10 cellular contexts compared by ENCODE assay signal in genomic region chr9:92664394-92665152, GRCh38. TPM values are rescaled to one million over a fixed set of nuclear protein-coding genes. Genes with fewer than 3 reads are reported as not detected.
DNase-seq lines count a peak whose midpoint lies in the region; ATAC-seq and TF ChIP-seq lines count a peak whose summit lies in the region.
"Had no signal": no experiment of that assay in that cellular context is flagged by ENCODE, and none has a peak within 500 bp of the region (broad histone marks: within the 10 kb centered on the region; RNA-seq: fewer than 3 reads in every experiment).

No MANE protein-coding gene starts in this region.

- TF ChIP-seq CTCF in left ventricle myocardium inferior (IDR thresholded peaks at IDR 0.05; ENCODE audit: borderline replicate concordance) (no peak), OCI-LY1 (IDR thresholded peaks at IDR 0.05; ENCODE audit: low read length) (no peak), endodermal cell (conservative IDR thresholded peaks at IDR 0.05) (no peak), suprapubic skin (IDR thresholded peaks at IDR 0.05) (no peak), lower lobe of right lung (IDR thresholded peaks at IDR 0.05) (no peak)

- TF ChIP-seq EP300 in suprapubic skin (IDR thresholded peaks at IDR 0.05) = no peak

- H3K27ac Mint-ChIP-seq in endodermal cell = no peak overlapping the region

- no peaks in the 10 kb centered on the region for H4K20me1 ChIP-seq in OCI-LY1 (ENCODE audit: insufficient read depth, low read length)

- 83 to 88% methylated on average over 7 to 13 of the region's 13 CpGs for WGBS in endodermal cell (ENCODE audit: insufficient coverage in 1 of 2, insufficient read length in 1 of 2), 2 experiments
- 55% methylated on average over 7 of the region's 13 CpGs for WGBS in suprapubic skin

- H3K4me3 ChIP-seq in left ventricle myocardium inferior (no peak overlapping the region), OCI-LY1 (ENCODE audit: low read depth, low read length, poor library complexity, severe bottlenecking) (peak overlapping the region; percentile 27), endodermal cell (ENCODE audit: low read length) (no peak overlapping the region), suprapubic skin (no peak overlapping the region), lower lobe of right lung (no peak overlapping the region)
- H3K4me3 ChIP-seq: heart right ventricle, testis had no signal

- H3K27ac ChIP-seq in left ventricle myocardium inferior (replicated peaks) = peak overlapping the region; percentile 58
- H3K27ac ChIP-seq in OCI-LY1 (ENCODE audit: low read depth, low read length, poor library complexity, severe bottlenecking) = peak overlapping the region; percentile 61
- H3K27ac ChIP-seq in endodermal cell (ENCODE audit: low read depth, low read length) = no peak overlapping the region
- H3K27ac ChIP-seq in suprapubic skin = peak overlapping the region; percentile 97
- no peak overlapping the region for H3K27ac ChIP-seq in lower lobe of right lung
- H3K27ac ChIP-seq: testis had no signal

- peaks cover 71% of the 10 kb centered on the region for H3K4me1 ChIP-seq in left ventricle myocardium inferior
- peaks cover 60% of the 10 kb centered on the region for H3K4me1 ChIP-seq in OCI-LY1 (ENCODE audit: insufficient read depth, low read length, severe bottlenecking)
- no peaks in the 10 kb centered on the region for H3K4me1 ChIP-seq in endodermal cell (ENCODE audit: control insufficient read depth, insufficient read depth, low read length)
- peaks cover 87% of the 10 kb centered on the region for H3K4me1 ChIP-seq in suprapubic skin
- peaks cover 21% of the 10 kb centered on the region for H3K4me1 ChIP-seq in lower lobe of right lung

- no peaks in the 10 kb centered on the region for H3K9me3 Mint-ChIP-seq in endodermal cell

- no peak for ATAC-seq in left cardiac atrium
- no peak for ATAC-seq in lower lobe of right lung

- H3K27me3 ChIP-seq in left ventricle myocardium inferior (ENCODE audit: low read depth) = no peaks in the 10 kb centered on the region
- no peaks in the 10 kb centered on the region for H3K27me3 ChIP-seq in OCI-LY1 (ENCODE audit: insufficient read depth, low read length)
- no peaks in the 10 kb centered on the region for H3K27me3 ChIP-seq in endodermal cell (ENCODE audit: control insufficient read depth, insufficient read depth, low read length, poor library complexity, severe bottlenecking)
- no peaks in the 10 kb centered on the region for H3K27me3 ChIP-seq in suprapubic skin
- no peaks in the 10 kb centered on the region for H3K27me3 ChIP-seq in lower lobe of right lung (ENCODE audit: low read depth)
- H3K27me3 ChIP-seq: heart right ventricle, testis had no signal

- no peak overlapping the region for H3K4me3 Mint-ChIP-seq in endodermal cell

- no peaks in the 10 kb centered on the region for H3K27me3 Mint-ChIP-seq in endodermal cell (ENCODE audit: insufficient read depth)

- DNase-seq in left ventricle myocardium inferior = no peak
- no peak for DNase-seq in left cardiac atrium
- DNase-seq in endodermal cell = peak; percentile 62
- DNase-seq in suprapubic skin (ENCODE audit: low spot score in 2 of 2) = peak in 1 of 2 donors; percentile 58
- no peak for DNase-seq in lower lobe of right lung
- no peak for DNase-seq in epidermal melanocyte (ENCODE audit: insufficient read length, low spot score)
- DNase-seq in SK-N-DZ (ENCODE audit: low spot score) = no peak
- DNase-seq: heart right ventricle, testis had no signal

- no peaks in the 10 kb centered on the region for H3K9me3 ChIP-seq in left ventricle myocardium inferior (replicated peaks)
- no peaks in the 10 kb centered on the region for H3K9me3 ChIP-seq in OCI-LY1 (ENCODE audit: low read length)
- H3K9me3 ChIP-seq in endodermal cell (ENCODE audit: control insufficient read depth, low read length) = no peaks in the 10 kb centered on the region
- no peaks in the 10 kb centered on the region for H3K9me3 ChIP-seq in suprapubic skin
- no peaks in the 10 kb centered on the region for H3K9me3 ChIP-seq in lower lobe of right lung
- H3K9me3 ChIP-seq: heart right ventricle, testis had no signal

- peaks cover 17% of the 10 kb centered on the region for H3K4me1 Mint-ChIP-seq in endodermal cell

- no peaks in the 10 kb centered on the region for H3K9me2 ChIP-seq in OCI-LY1 (ENCODE audit: low read depth, low read length)

- TF ChIP-seq POLR2A in suprapubic skin (IDR thresholded peaks at IDR 0.05) = no peak

- peak overlapping the region; percentile 60 for H3K4me2 ChIP-seq in OCI-LY1 (ENCODE audit: low read length)

- no peaks in the 10 kb centered on the region for H3F3A ChIP-seq in OCI-LY1 (ENCODE audit: insufficient read depth, low read length)

- H3K36me3 Mint-ChIP-seq in endodermal cell (ENCODE audit: low read depth) = peaks cover 4% of the 10 kb centered on the region

- intact Hi-C loops in left ventricle myocardium inferior (cut with micrococcal nuclease) = no loop called here
- intact Hi-C loops in left cardiac atrium (cut with DNase I) = no loop called here
- intact Hi-C loops in lower lobe of right lung (cut with DNase I) = no loop called here

- H3K79me2 ChIP-seq in OCI-LY1 (ENCODE audit: insufficient read depth, low read length) = peaks cover 59% of the 10 kb centered on the region

- no peak overlapping the region for H2AFZ ChIP-seq in OCI-LY1 (ENCODE audit: low read length)

- H3K9ac ChIP-seq in OCI-LY1 (ENCODE audit: low read length) = peak overlapping the region; percentile 33; the same call in 1 of the 2 replicates
- no peak overlapping the region for H3K9ac ChIP-seq in endodermal cell (ENCODE audit: extremely low read depth, low read length, poor library complexity, severe bottlenecking)

- H3K36me3 ChIP-seq in left ventricle myocardium inferior = peaks cover 10% of the 10 kb centered on the region
- peaks cover 18% of the 10 kb centered on the region; the same call in 1 of the 2 replicates for H3K36me3 ChIP-seq in OCI-LY1 (ENCODE audit: insufficient read depth, low read length)
- H3K36me3 ChIP-seq in endodermal cell (ENCODE audit: control insufficient read depth, insufficient read depth, low read length) = no peaks in the 10 kb centered on the region
- H3K36me3 ChIP-seq in suprapubic skin = peaks cover 9% of the 10 kb centered on the region
- peaks cover 12% of the 10 kb centered on the region for H3K36me3 ChIP-seq in lower lobe of right lung

RNA-seq across cellular contexts. Expression of gene IPPK, which starts 5.4 kb away (rescaled TPM):
- total RNA-seq in left ventricle myocardium inferior (7.3 TPM), left cardiac atrium (10 to 100 TPM in 1 of 2 donors, 1 to 10 TPM in 1; 6.1 to 19.6 TPM), endodermal cell (1 to 10 TPM; 9.3 TPM), suprapubic skin (10 to 100 TPM; 45.0 to 53.6 (median 50.0) TPM), lower lobe of right lung (7.3 TPM)
- 8.8 TPM for polyA plus RNA-seq in endodermal cell (2013, experiment 1 of 2)
- 8.6 TPM for polyA plus RNA-seq in endodermal cell (2013, experiment 2 of 2)
- polyA plus RNA-seq in SK-N-DZ (2014; cell fraction: cytosol; rRNA removed) = 6.4 and 7.6 TPM in 2 replicates
- 20.0 and 32.8 TPM in 2 replicates for polyA plus RNA-seq in SK-N-DZ (2014; cell fraction: nucleus; rRNA removed)

Comparison
In these comparisons a context has a peak if more than half of its experiments do, and no peak if none do; other contexts are left out.
1. H3K27ac ChIP-seq: peak in left ventricle myocardium inferior (single experiment), OCI-LY1 (single experiment) and suprapubic skin (single experiment); none in endodermal cell (single experiment) and lower lobe of right lung (single experiment).